18 cellular contexts compared by ENCODE assay signal in the genomic region with DNA sequence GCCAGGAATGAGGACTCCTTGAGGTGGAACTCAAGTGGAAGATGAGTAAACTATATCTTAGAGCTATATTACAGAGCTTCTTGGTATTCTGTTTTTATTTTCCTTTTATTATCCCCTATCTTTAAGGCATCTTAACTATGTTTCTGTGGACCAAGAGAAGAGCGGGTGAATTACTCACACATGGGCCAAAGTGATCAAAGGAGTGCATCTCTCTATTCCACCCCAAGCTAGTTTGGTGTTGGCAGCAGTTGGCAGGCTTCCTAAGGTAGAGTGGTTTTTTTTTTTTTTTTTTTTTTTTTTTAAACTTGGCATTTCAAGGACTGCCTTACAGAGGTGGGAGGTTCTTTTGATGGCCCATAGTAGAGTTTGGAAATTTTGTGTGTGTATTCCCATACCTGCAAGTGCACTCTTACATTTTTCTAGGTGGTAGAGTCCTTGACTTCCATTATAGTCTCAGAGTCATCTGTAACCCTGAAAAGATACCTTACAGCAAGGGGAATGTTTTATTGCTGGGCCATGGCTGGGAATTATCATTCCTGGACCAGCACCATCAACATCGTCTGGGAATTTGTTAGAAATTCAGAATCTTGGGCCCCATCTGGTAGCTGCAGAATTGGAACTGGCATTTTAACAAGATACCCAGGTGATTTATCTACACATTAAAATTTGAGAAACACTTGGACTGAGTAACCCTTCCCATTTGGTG. TPM values are rescaled to one million over a fixed set of nuclear protein-coding genes. Genes with fewer than 3 reads are reported as not detected.
A peak's percentile ranks its signal among the peaks of the same experiment; 100 is the strongest.
DNase-seq lines count a peak whose midpoint lies in the region; ATAC-seq and TF ChIP-seq lines count a peak whose summit lies in the region.
"Had no signal": no experiment of that assay in that cellular context is flagged by ENCODE, and none has a peak within 500 bp of the region (broad histone marks: within the 10 kb centered on the region; RNA-seq: fewer than 3 reads in every experiment).

No MANE protein-coding gene starts in this region.

- no peaks in the 10 kb centered on the region for H4K20me1 ChIP-seq in SK-N-SH (ENCODE audit: insufficient read depth)

- ATAC-seq in activated CD8-positive, alpha-beta T cell treated with anti-CD3 and anti-CD28 coated beads for 36 hours, result no peak
- no peak for ATAC-seq in activated CD8-positive, alpha-beta T cell treated with anti-CD3 and anti-CD28 coated beads, Interleukin-2, amount 10 ng/mL, durations not matched to agents 7 days and 5 days
- ATAC-seq in heart left ventricle, result no peak
- ATAC-seq: naive thymus-derived CD8-positive, alpha-beta T cell had no signal

- H3K4me1 Mint-ChIP-seq in activated CD8-positive, alpha-beta T cell treated with anti-CD3 and anti-CD28 coated beads for 36 hours (ENCODE audit: low read depth), result peaks cover 81% of the 10 kb centered on the region
- peaks cover 40% of the 10 kb centered on the region for H3K4me1 Mint-ChIP-seq in activated CD8-positive, alpha-beta T cell treated with anti-CD3 and anti-CD28 coated beads, Interleukin-2, amount 10 ng/mL, durations not matched to agents 7 days and 5 days (ENCODE audit: low read depth)

- no peak overlapping the region for H3K9ac ChIP-seq in SK-N-SH

- H3K4me1 ChIP-seq in HEK293 (ENCODE audit: control insufficient read depth, insufficient read depth, low read length) (peaks cover 33% of the 10 kb centered on the region), SK-N-SH (ENCODE audit: control insufficient read depth in 1 of 2, insufficient read depth in 2 of 2, low read depth in 1 of 2, low read length in 1 of 2) (peaks cover 60 to 64% of the 10 kb centered on the region in 2 experiments), muscle layer of duodenum (ENCODE audit: control insufficient read depth in 1 of 2, insufficient read depth in 2 of 2, low read length in 2 of 2) (peaks cover 39 to 44% of the 10 kb centered on the region in 2 donors), heart left ventricle (peaks cover 3 to 89% (median 66%) of the 10 kb centered on the region in 12 donors)

- 70% methylated on average over 2 of the region's 2 CpGs for WGBS in SK-N-SH (ENCODE audit: low lambda C conversion rate)
- WGBS in heart left ventricle, 4 donors, result 87 to 97% (median 92%) methylated on average over 2 of the region's 2 CpGs

- no peak overlapping the region for H3K27ac ChIP-seq in HEK293 (ENCODE audit: extremely low read depth, low read depth, low read length)
- H3K27ac ChIP-seq in SK-N-SH (ENCODE audit: low read depth in 2 of 2, low read length in 1 of 2), result peak overlapping the region; percentile 64 to 67; a peak in 3 of 4 replicates
- peak overlapping the region; percentile 7 for H3K27ac ChIP-seq in muscle layer of duodenum (ENCODE audit: low read length)
- H3K27ac ChIP-seq in heart left ventricle, result peak overlapping the region in 1 of 12 donors; percentile 65
- H3K27ac ChIP-seq: SK-N-MC had no signal

- peak overlapping the region; percentile 68 for H3K27ac Mint-ChIP-seq in activated CD8-positive, alpha-beta T cell treated with anti-CD3 and anti-CD28 coated beads for 36 hours
- no peak overlapping the region for H3K27ac Mint-ChIP-seq in activated CD8-positive, alpha-beta T cell treated with anti-CD3 and anti-CD28 coated beads, Interleukin-2, amount 10 ng/mL, durations not matched to agents 7 days and 5 days
- H3K27ac Mint-ChIP-seq: endodermal cell had no signal

- peaks cover 2% of the 10 kb centered on the region for H3K36me3 Mint-ChIP-seq in activated CD8-positive, alpha-beta T cell treated with anti-CD3 and anti-CD28 coated beads for 36 hours (ENCODE audit: low read depth)
- H3K36me3 Mint-ChIP-seq in activated CD8-positive, alpha-beta T cell treated with anti-CD3 and anti-CD28 coated beads, Interleukin-2, amount 10 ng/mL, durations not matched to agents 7 days and 5 days (ENCODE audit: low read depth), result peaks cover 2% of the 10 kb centered on the region

- H3K36me3 ChIP-seq in HEK293 (ENCODE audit: control insufficient read depth in 2 of 2, insufficient read depth in 1 of 2, low read length in 2 of 2), result no peaks in the 10 kb centered on the region
- no peaks in the 10 kb centered on the region for H3K36me3 ChIP-seq in SK-N-SH (replicated peaks in 1 of 2; ENCODE audit: control insufficient read depth in 1 of 2, insufficient read depth in 2 of 2, low read length in 1 of 2)
- H3K36me3 ChIP-seq in muscle layer of duodenum (ENCODE audit: control insufficient read depth in 1 of 2, insufficient read depth in 2 of 2, low read length in 2 of 2), result no peaks in the 10 kb centered on the region
- H3K36me3 ChIP-seq in heart left ventricle, result no peaks in the 10 kb centered on the region

- peak overlapping the region; percentile 25; the same call in 1 of the 2 replicates for H3K4me2 ChIP-seq in SK-N-SH

- no peak for TF ChIP-seq RAD21 in SK-N-SH (IDR thresholded peaks at IDR 0.05; ENCODE audit: low read length)

- no peaks in the 10 kb centered on the region for H3K27me3 ChIP-seq in SK-N-SH (ENCODE audit: insufficient read depth)
- no peaks in the 10 kb centered on the region for H3K27me3 ChIP-seq in muscle layer of duodenum (ENCODE audit: low read depth, low read length)
- H3K27me3 ChIP-seq in heart left ventricle, result no peaks in the 10 kb centered on the region

- H3K79me2 ChIP-seq in SK-N-SH (ENCODE audit: insufficient read depth), result no peaks in the 10 kb centered on the region

- H3K9me3 ChIP-seq in HEK293 (ENCODE audit: control insufficient read depth, insufficient read depth, low read depth, low read length) (no peaks in the 10 kb centered on the region), SK-N-SH (no peaks in the 10 kb centered on the region), muscle layer of duodenum (ENCODE audit: control insufficient read depth in 1 of 2, low read length in 2 of 2) (no peaks in the 10 kb centered on the region), heart left ventricle (peaks cover 0 to 5% (median 0%) of the 10 kb centered on the region in 12 donors)

- peaks cover 1% of the 10 kb centered on the region for H3K9me3 Mint-ChIP-seq in activated CD8-positive, alpha-beta T cell treated with anti-CD3 and anti-CD28 coated beads for 36 hours
- H3K9me3 Mint-ChIP-seq in activated CD8-positive, alpha-beta T cell treated with anti-CD3 and anti-CD28 coated beads, Interleukin-2, amount 10 ng/mL, durations not matched to agents 7 days and 5 days (ENCODE audit: insufficient read depth), result no peaks in the 10 kb centered on the region
- H3K9me3 Mint-ChIP-seq: endodermal cell had no signal

- CTCF ChIA-PET in activated CD8-positive, alpha-beta T cell treated with anti-CD3 and anti-CD28 coated beads for 36 hours (lab: Charles Lee), result interaction anchor here (0.9 to 6.2 kb wide), 12 partner anchors 9 to 108 kb away, joined by 3 to 31 read pairs (median 6); a partner anchor contains a TSS
- CTCF ChIA-PET in activated CD8-positive, alpha-beta T cell treated with anti-CD3 and anti-CD28 coated beads, Interleukin-2, amount 10 ng/mL, durations not matched to agents 7 days and 5 days (lab: Charles Lee), result interaction anchor here (1.0 to 3.3 kb wide), 7 partner anchors 20 to 73 kb away, joined by 3 to 14 read pairs (median 6); no protein-coding TSS in a partner anchor
- CTCF ChIA-PET in HEK293 (lab: Yijun Ruan, JAX), result interaction anchor here (2.5 kb wide), 1 partner anchor 108 kb away, joined by 9 read pairs; no protein-coding TSS in a partner anchor
- CTCF ChIA-PET in SK-N-SH (lab: Yijun Ruan, JAX), result interaction anchor here (1.1 to 1.9 kb wide), 5 partner anchors 13 to 108 kb away, joined by 3 to 5 read pairs (median 4); no protein-coding TSS in a partner anchor

- no peak for TF ChIP-seq POLR2A in heart left ventricle (IDR thresholded peaks at IDR 0.05)

- H3K9me2 ChIP-seq in SK-N-SH, result no peaks in the 10 kb centered on the region

- no peak for TF ChIP-seq CTCF in activated CD8-positive, alpha-beta T cell treated with anti-CD3 and anti-CD28 coated beads for 36 hours (IDR thresholded peaks at IDR 0.05)
- TF ChIP-seq CTCF in HEK293 (tag by site-specific recombination; IDR thresholded peaks at IDR 0.05), result no peak
- TF ChIP-seq CTCF in SK-N-SH (IDR thresholded peaks at IDR 0.05), result no peak
- TF ChIP-seq CTCF in heart left ventricle (IDR thresholded peaks at IDR 0.05), result no peak

- DNase-seq in activated CD8-positive, alpha-beta T cell treated with anti-CD3 and anti-CD28 coated beads for 36 hours, result no peak
- DNase-seq in activated CD8-positive, alpha-beta T cell treated with anti-CD3 and anti-CD28 coated beads, Interleukin-2, amount 10 ng/mL, durations not matched to agents 7 days and 5 days, result no peak
- no peak for DNase-seq in SK-N-SH
- no peak for DNase-seq in NCI-H1092 (lab: John Stamatoyannopoulos, UW)
- DNase-seq in heart left ventricle, result no peak
- DNase-seq in NCI-H524 (lab: John Stamatoyannopoulos, UW), result no peak
- DNase-seq: CD4-positive, alpha-beta memory T cell; endodermal cell; islet precursor cell; naive thymus-derived CD8-positive, alpha-beta T cell; NCI-H1930; NCI-H510A; stimulated activated CD4-positive, alpha-beta T cell treated with anti-CD3 and anti-CD28 coated beads, Interleukin-2, amount 100 ng/mL, for 48 hours had no signal

- POLR2A ChIA-PET in activated CD8-positive, alpha-beta T cell treated with anti-CD3 and anti-CD28 coated beads for 36 hours (lab: Charles Lee), result interaction anchor here (0.7 to 1.9 kb wide), 5 partner anchors 9 to 50 kb away, joined by 3 to 18 read pairs (median 4); a partner anchor contains a TSS
- POLR2A ChIA-PET in activated CD8-positive, alpha-beta T cell treated with anti-CD3 and anti-CD28 coated beads, Interleukin-2, amount 10 ng/mL, durations not matched to agents 7 days and 5 days (lab: Charles Lee), result no interaction called here
- POLR2A ChIA-PET in HEK293 (lab: Yijun Ruan, JAX), result no interaction called here
- POLR2A ChIA-PET in SK-N-SH (lab: Yijun Ruan, JAX), result no interaction called here

- no peak for TF ChIP-seq EP300 in SK-N-SH (IDR thresholded peaks at IDR 0.05; ENCODE audit: borderline replicate concordance in 1 of 2, low read depth in 1 of 2, low read length in 1 of 2)

- intact Hi-C loops in activated CD8-positive, alpha-beta T cell treated with anti-CD3 and anti-CD28 coated beads for 36 hours (cut with micrococcal nuclease), result loop anchor here (5.0 kb wide), 2 partner anchors 41 to 49 kb away; a partner anchor contains a TSS
- intact Hi-C loops in heart left ventricle (cut with DNase I), result loop anchor here in 1 of 10 donors (5.0 kb wide), 1 partner anchor 36 kb away; no protein-coding TSS in a partner anchor

- H3K4me3 ChIP-seq in HEK293 (ENCODE audit: low read depth, low read length), result no peak overlapping the region
- H3K4me3 ChIP-seq in SK-N-SH (ENCODE audit: low read depth in 2 of 2, low read length in 1 of 2), result no peak overlapping the region
- no peak overlapping the region for H3K4me3 ChIP-seq in muscle layer of duodenum (ENCODE audit: low read depth in 1 of 2, low read length in 2 of 2)
- H3K4me3 ChIP-seq in heart left ventricle, result no peak overlapping the region
- H3K4me3 ChIP-seq: lung, SK-N-MC had no signal

- no peak overlapping the region for H2AFZ ChIP-seq in SK-N-SH (ENCODE audit: low read depth)

- peaks cover 32% of the 10 kb centered on the region for H3F3A ChIP-seq in SK-N-SH (replicated peaks; ENCODE audit: insufficient read depth)

- no peak overlapping the region for H3K4me3 Mint-ChIP-seq in activated CD8-positive, alpha-beta T cell treated with anti-CD3 and anti-CD28 coated beads for 36 hours
- H3K4me3 Mint-ChIP-seq in activated CD8-positive, alpha-beta T cell treated with anti-CD3 and anti-CD28 coated beads, Interleukin-2, amount 10 ng/mL, durations not matched to agents 7 days and 5 days, result no peak overlapping the region
- H3K4me3 Mint-ChIP-seq: CD4-positive, alpha-beta memory T cell; endodermal cell; IgD-negative memory B cell; naive thymus-derived CD8-positive, alpha-beta T cell had no signal

- H3K27me3 Mint-ChIP-seq in activated CD8-positive, alpha-beta T cell treated with anti-CD3 and anti-CD28 coated beads for 36 hours, result no peaks in the 10 kb centered on the region
- no peaks in the 10 kb centered on the region for H3K27me3 Mint-ChIP-seq in activated CD8-positive, alpha-beta T cell treated with anti-CD3 and anti-CD28 coated beads, Interleukin-2, amount 10 ng/mL, durations not matched to agents 7 days and 5 days (ENCODE audit: low read depth)
- H3K27me3 Mint-ChIP-seq: CD4-positive, alpha-beta memory T cell; IgD-negative memory B cell; naive thymus-derived CD8-positive, alpha-beta T cell had no signal

RNA-seq across cellular contexts. Expression of a gene that starts 51.0 kb away (rescaled TPM):
- total RNA-seq in activated CD8-positive, alpha-beta T cell treated with anti-CD3 and anti-CD28 coated beads for 36 hours, result 10 to 100 TPM; 12.7 to 18.0 TPM
- 10 to 100 TPM; 25.4 to 30.3 TPM for total RNA-seq in activated CD8-positive, alpha-beta T cell treated with anti-CD3 and anti-CD28 coated beads, Interleukin-2, amount 10 ng/mL, durations not matched to agents 7 days and 5 days
- polyA plus RNA-seq in SK-N-SH (2012; rRNA removed), result 6.1 and 8.4 TPM in 2 replicates
- polyA plus RNA-seq in SK-N-SH (2012; cell fraction: cytosol; rRNA removed), result 4.4 and 4.6 TPM in 2 replicates
- polyA plus RNA-seq in SK-N-SH (2012; cell fraction: nucleus; rRNA removed), result 19.4 and 33.8 TPM in 2 replicates
- total RNA-seq in heart left ventricle, result 10 to 100 TPM; 22.9 to 52.1 (median 35.6) TPM
- polyA plus RNA-seq in heart left ventricle, result 10 to 100 TPM; 11.9 to 18.2 TPM
